In genomic region chr18:79975043-79975442, GRCh38 we compare ENCODE assay signal across 34 cellular contexts.
"Had no signal": no experiment of that assay in that cellular context is flagged by ENCODE, and none has a peak within 500 bp of the region (broad histone marks: within the 10 kb centered on the region; RNA-seq: fewer than 3 reads in every experiment).

No MANE protein-coding gene starts in this region.

- H3K4me1 ChIP-seq: ascending aorta, pancreas, psoas muscle, upper lobe of right lung had no signal

- H3K4me3 Mint-ChIP-seq: activated B cell treated with CpG ODN at 0.5 μM for 24 hours; activated CD4-positive, alpha-beta T cell treated with anti-CD3 and anti-CD28 coated beads for 36 hours; activated T-cell treated with anti-CD3 and anti-CD28 coated beads, Interleukin-2, amount 50 U/mL, for 72 hours; brain; effector memory CD8-positive, alpha-beta T cell; immature natural killer cell; mesothelial cell of epicardium; stimulated activated naive B cell treated with anti-CD40 and anti-IgM and Interleukin-4, amounts not matched to agents 10 μg/mL and 1 μg/mL and 100 μg/mL, for 72 hours; T-helper 1 cell treated with Interleukin-12 subunit alpha and Interleukin-12 subunit beta and Interleukin-4 antibody, amounts not matched to agents 30 μg/mL and 1 μg/mL, for 36 hours had no signal

- H3K27me3 Mint-ChIP-seq: activated B cell treated with CpG ODN at 0.5 μM for 24 hours; activated CD4-positive, alpha-beta T cell treated with anti-CD3 and anti-CD28 coated beads for 36 hours; brain; effector memory CD8-positive, alpha-beta T cell; naive B cell; stimulated activated naive B cell treated with anti-CD40 and anti-IgM and Interleukin-4, amounts not matched to agents 10 μg/mL and 1 μg/mL and 100 μg/mL, for 72 hours had no signal

- DNase-seq: activated B cell treated with CpG ODN at 0.5 μM for 24 hours; activated CD4-positive, alpha-beta T cell treated with anti-CD3 and anti-CD28 coated beads for 36 hours; activated naive CD4-positive, alpha-beta T cell; activated T-cell treated with anti-CD3 and anti-CD28 coated beads, Interleukin-2, amount 50 U/mL, for 72 hours; dorsolateral prefrontal cortex; effector memory CD8-positive, alpha-beta T cell; head of caudate nucleus; hypothalamus; immature natural killer cell; kidney; left colon; mammary epithelial cell; naive B cell; nucleus accumbens; pancreas; psoas muscle; stimulated activated CD4-positive, alpha-beta T cell treated with anti-CD3 and anti-CD28 coated beads, Interleukin-1b, Interleukin-23, amount 100 ng/mL, for 48 hours; stimulated activated CD4-positive, alpha-beta T cell treated with anti-CD3 and anti-CD28 coated beads, Interleukin-4, amount 100 ng/mL, for 4 hours; stimulated activated CD8-positive, alpha-beta memory T cell treated with anti-CD3 and anti-CD28 coated beads, Interleukin-4, amount 100 ng/mL, for 48 hours; stimulated activated naive B cell treated with anti-CD40 and anti-IgM and Interleukin-4, amounts not matched to agents 10 μg/mL and 1 μg/mL and 100 μg/mL, for 72 hours; SW 1271; T-helper 9 cell; tibial artery; upper lobe of right lung had no signal

- ATAC-seq: activated CD4-positive, alpha-beta T cell treated with anti-CD3 and anti-CD28 coated beads for 36 hours; activated naive CD4-positive, alpha-beta T cell treated with anti-CD3 and anti-CD28 coated beads, Interleukin-2, amount 50 U/mL, for 72 hours; activated T-cell treated with anti-CD3 and anti-CD28 coated beads, Interleukin-2, amount 50 U/mL, for 72 hours; effector memory CD8-positive, alpha-beta T cell; gastroesophageal sphincter; left colon; pancreas; psoas muscle; stimulated activated naive B cell treated with anti-CD40 and anti-IgM and Interleukin-4, amounts not matched to agents 10 μg/mL and 1 μg/mL and 100 μg/mL, for 72 hours; upper lobe of right lung had no signal

- FAIRE-seq: kidney, pancreas had no signal

- H3K27ac Mint-ChIP-seq: activated B cell treated with CpG ODN at 0.5 μM for 24 hours; immature natural killer cell; mesothelial cell of epicardium; stimulated activated naive B cell treated with anti-CD40 and anti-IgM and Interleukin-4, amounts not matched to agents 10 μg/mL and 1 μg/mL and 100 μg/mL, for 72 hours; T-helper 1 cell treated with Interleukin-12 subunit alpha and Interleukin-12 subunit beta and Interleukin-4 antibody, amounts not matched to agents 30 μg/mL and 1 μg/mL, for 36 hours had no signal

- H3K9me3 ChIP-seq: ascending aorta, gastroesophageal sphincter, pancreas, psoas muscle, suprapubic skin, tibial artery, upper lobe of right lung had no signal

- H3K27me3 ChIP-seq: ascending aorta, cardiac muscle cell, dorsolateral prefrontal cortex, gastroesophageal sphincter, pancreas, suprapubic skin, tibial artery, upper lobe of right lung had no signal

- H3K4me3 ChIP-seq: ascending aorta, cardiac muscle cell, coronary artery, dorsolateral prefrontal cortex, gastroesophageal sphincter, pancreas, psoas muscle, smooth muscle cell, suprapubic skin, tibial artery, upper lobe of right lung had no signal

- H3K4me2 ChIP-seq: smooth muscle cell had no signal

- H3K4me1 Mint-ChIP-seq: mesothelial cell of epicardium had no signal

- H3K9me3 Mint-ChIP-seq: activated B cell treated with CpG ODN at 0.5 μM for 24 hours; activated naive CD4-positive, alpha-beta T cell treated with anti-CD3 and anti-CD28 coated beads, Interleukin-2, amount 50 U/mL, for 72 hours; activated T-cell treated with anti-CD3 and anti-CD28 coated beads, Interleukin-2, amount 50 U/mL, for 72 hours; brain; effector memory CD8-positive, alpha-beta T cell; immature natural killer cell; mesothelial cell of epicardium; naive B cell; stimulated activated naive B cell treated with anti-CD40 and anti-IgM and Interleukin-4, amounts not matched to agents 10 μg/mL and 1 μg/mL and 100 μg/mL, for 72 hours; T-helper 1 cell treated with Interleukin-12 subunit alpha and Interleukin-12 subunit beta and Interleukin-4 antibody, amounts not matched to agents 30 μg/mL and 1 μg/mL, for 36 hours had no signal

- H3K27ac ChIP-seq: ascending aorta, cardiac muscle cell, coronary artery, dorsolateral prefrontal cortex, gastroesophageal sphincter, pancreas, psoas muscle, suprapubic skin, tibial artery, upper lobe of right lung had no signal
